Comparison of ENCODE assay signal across 1 cellular context in the genomic region with DNA sequence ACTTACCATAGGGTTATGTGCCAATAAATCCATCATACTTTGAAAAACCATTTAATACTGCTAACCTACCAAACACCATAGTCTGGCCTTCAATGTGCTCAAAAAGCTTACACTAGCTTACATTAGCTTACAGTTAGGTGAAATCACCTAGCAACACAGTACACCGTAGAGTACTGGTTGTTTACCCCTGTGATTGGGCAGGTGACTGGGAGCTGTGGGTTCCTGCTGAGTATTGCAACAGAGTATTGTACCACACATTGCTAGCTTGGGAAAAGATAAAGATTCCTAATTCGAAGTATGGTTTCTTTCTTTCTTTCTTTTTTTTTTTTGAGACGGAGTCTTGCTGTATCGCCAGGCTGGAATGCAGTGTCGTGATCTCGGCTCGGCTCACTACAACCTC.
TF ChIP-seq lines count a peak whose summit lies in the region.

No MANE protein-coding gene starts in this region.

TF ChIP-seq in HCT116, 20 proteins besides CTCF, POLR2A, EP300 and RAD21 (continued from another document):
- TF ChIP-seq ELF1 (IDR thresholded peaks at IDR 0.05; ENCODE audit: borderline replicate concordance, low read depth): no peak
- no peak for TF ChIP-seq SP1 (IDR thresholded peaks at IDR 0.05; ENCODE audit: low read depth)
- no peak for TF ChIP-seq YY1 (IDR thresholded peaks at IDR 0.05; ENCODE audit: extremely low read depth, insufficient replicate concordance, low read depth, low read length)
